Comparison of ENCODE assay signal across 17 cellular contexts in genomic region chr10:17660921-17661320, GRCh38.
"Had no signal": no experiment of that assay in that cellular context is flagged by ENCODE, and none has a peak within 500 bp of the region (broad histone marks: within the 10 kb centered on the region; RNA-seq: fewer than 3 reads in every experiment).

No MANE protein-coding gene starts in this region.

- ATAC-seq: esophagus mucosa; foreskin keratinocyte; heart left ventricle; left ventricle myocardium superior; stimulated activated memory B cell treated with anti-CD40 and anti-IgM and Interleukin-4, amounts not matched to agents 10 μg/mL and 1 μg/mL and 100 μg/mL, for 72 hours had no signal

- H3K27me3 Mint-ChIP-seq: activated naive CD4-positive, alpha-beta T cell treated with anti-CD3 and anti-CD28 coated beads, Interleukin-2, amount 50 U/mL, for 24 hours; stimulated activated memory B cell treated with anti-CD40 and anti-IgM and Interleukin-4, amounts not matched to agents 10 μg/mL and 1 μg/mL and 100 μg/mL, for 72 hours had no signal

- H3K36me3 ChIP-seq: uterus had no signal

- FAIRE-seq: endometrium had no signal

- H3K4me3 ChIP-seq: heart left ventricle, skin epidermis, tibial artery, uterus had no signal

- DNase-seq: activated CD4-positive, CD25-positive, alpha-beta regulatory T cell; activated effector memory CD4-positive, alpha-beta T cell treated with Interleukin-2 at 50 U/mL for 16 hours; activated T-cell treated with anti-CD3 and anti-CD28 coated beads, Interleukin-2, amount 50 U/mL, for 1 hour; aorta; foreskin keratinocyte; heart left ventricle; left ventricle myocardium superior; retina; tibial artery; uterus had no signal

- H3K27ac ChIP-seq: foreskin keratinocyte, heart left ventricle, tibial artery, uterus had no signal

- H3K27ac Mint-ChIP-seq: stimulated activated memory B cell treated with anti-CD40 and anti-IgM and Interleukin-4, amounts not matched to agents 10 μg/mL and 1 μg/mL and 100 μg/mL, for 72 hours; T-helper 1 cell treated with Interleukin-12 subunit alpha and Interleukin-12 subunit beta and Interleukin-4 antibody, amounts not matched to agents 30 μg/mL and 1 μg/mL, for 36 hours had no signal

- H3K4me3 Mint-ChIP-seq: activated naive CD4-positive, alpha-beta T cell treated with anti-CD3 and anti-CD28 coated beads, Interleukin-2, amount 50 U/mL, for 24 hours; neural crest cell; stimulated activated memory B cell treated with anti-CD40 and anti-IgM and Interleukin-4, amounts not matched to agents 10 μg/mL and 1 μg/mL and 100 μg/mL, for 72 hours; T-helper 1 cell treated with Interleukin-12 subunit alpha and Interleukin-12 subunit beta and Interleukin-4 antibody, amounts not matched to agents 30 μg/mL and 1 μg/mL, for 36 hours had no signal

- H3K4me1 ChIP-seq: uterus had no signal

- H3K9me3 ChIP-seq: tibial artery, uterus had no signal

- H3K27me3 ChIP-seq: foreskin keratinocyte, heart left ventricle, tibial artery, uterus had no signal

- H3K9me3 Mint-ChIP-seq: activated naive CD4-positive, alpha-beta T cell treated with anti-CD3 and anti-CD28 coated beads, Interleukin-2, amount 50 U/mL, for 24 hours had no signal
